In the genomic region with DNA sequence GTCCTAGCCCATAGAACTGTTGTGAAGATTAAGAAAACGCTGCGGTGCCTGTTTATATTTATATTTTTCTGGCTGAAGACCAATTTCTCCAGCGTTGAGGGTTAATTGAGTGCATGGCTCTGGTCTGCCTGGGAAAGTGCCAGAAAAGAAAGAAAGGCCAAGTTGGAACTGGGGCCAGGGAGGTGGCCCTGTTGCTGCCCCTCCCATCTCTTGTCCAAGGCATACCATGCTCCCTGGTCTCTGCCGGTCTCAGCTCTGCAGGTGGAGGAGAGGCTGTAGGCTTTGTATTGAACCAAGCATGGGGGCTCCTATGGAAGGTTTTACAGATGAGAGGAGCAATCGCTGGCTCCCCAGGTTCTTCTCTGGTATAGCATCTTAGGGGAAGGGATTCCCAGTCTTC, we compare ENCODE assay signal across 15 cellular contexts.
A peak's percentile ranks its signal among the peaks of the same experiment; 100 is the strongest.
DNase-seq lines count a peak whose midpoint lies in the region; ATAC-seq and TF ChIP-seq lines count a peak whose summit lies in the region.
"Had no signal": no experiment of that assay in that cellular context is flagged by ENCODE, and none has a peak within 500 bp of the region (broad histone marks: within the 10 kb centered on the region; RNA-seq: fewer than 3 reads in every experiment).

No MANE protein-coding gene starts in this region.

- H3K4me1 ChIP-seq in BLaER1 (peaks cover 91% of the 10 kb centered on the region), SK-N-SH (ENCODE audit: control insufficient read depth in 1 of 2, insufficient read depth in 2 of 2, low read depth in 1 of 2, low read length in 1 of 2) (peaks cover 0 to 12% of the 10 kb centered on the region in 2 experiments; a peak in 1 of 4 replicates), upper lobe of right lung (no peaks in the 10 kb centered on the region)
- peaks cover 34% of the 10 kb centered on the region for H3K4me1 ChIP-seq in CD4-positive, alpha-beta memory T cell (ENCODE audit: insufficient read depth, low read length)

- H3K27ac ChIP-seq in BLaER1 (peak overlapping the region; percentile 33), SK-N-SH (ENCODE audit: low read depth in 2 of 2, low read length in 1 of 2) (no peak overlapping the region), upper lobe of right lung (no peak overlapping the region)
- H3K27ac ChIP-seq in CD4-positive, alpha-beta memory T cell (ENCODE audit: low read depth, low read length), result no peak overlapping the region
- H3K27ac ChIP-seq: SK-N-MC had no signal

- H3K36me3 ChIP-seq in BLaER1 (no peaks in the 10 kb centered on the region), SK-N-SH (replicated peaks in 1 of 2; ENCODE audit: control insufficient read depth in 1 of 2, insufficient read depth in 2 of 2, low read length in 1 of 2) (no peaks in the 10 kb centered on the region), upper lobe of right lung (no peaks in the 10 kb centered on the region)
- H3K36me3 ChIP-seq in CD4-positive, alpha-beta memory T cell (ENCODE audit: insufficient read depth, low read length), result no peaks in the 10 kb centered on the region

- peaks cover 26 to 46% (median 34%) of the 10 kb centered on the region in 4 donors for H3K4me1 Mint-ChIP-seq in CD4-positive, alpha-beta memory T cell

- H3F3A ChIP-seq in SK-N-SH (replicated peaks; ENCODE audit: insufficient read depth), result no peaks in the 10 kb centered on the region

- H3K79me2 ChIP-seq in SK-N-SH (ENCODE audit: insufficient read depth), result no peaks in the 10 kb centered on the region

- H3K27ac Mint-ChIP-seq in CD4-positive, alpha-beta memory T cell, result peak overlapping the region in 6 of 7 donors; percentile 9 to 84 (median 48)
- H3K27ac Mint-ChIP-seq: B cell had no signal

- H3K36me3 Mint-ChIP-seq in CD4-positive, alpha-beta memory T cell, result no peaks in the 10 kb centered on the region

- no peaks in the 10 kb centered on the region for H3K27me3 Mint-ChIP-seq in CD4-positive, alpha-beta memory T cell

- no peak for TF ChIP-seq CTCF in SK-N-SH (IDR thresholded peaks at IDR 0.05)
- TF ChIP-seq CTCF in upper lobe of right lung (IDR thresholded peaks at IDR 0.05), result no peak

- no peak overlapping the region for H3K9ac ChIP-seq in BLaER1
- H3K9ac ChIP-seq in SK-N-SH, result no peak overlapping the region

- DNase-seq in CD4-positive, alpha-beta memory T cell, result no peak
- DNase-seq in SK-N-SH (peak; percentile 66), islet precursor cell (peak; percentile 40), upper lobe of right lung (no peak), NCI-H524 (lab: John Stamatoyannopoulos, UW) (no peak)
- DNase-seq in activated T-cell treated with anti-CD3 and anti-CD28 coated beads, Interleukin-2, amount 50 U/mL, for 1 hour, result no peak
- DNase-seq: Kasumi-1, NCI-H1417, NCI-H1930, NCI-H82, Right ventricle myocardium superior had no signal

- H3K4me2 ChIP-seq in BLaER1 (peak overlapping the region; percentile 94), SK-N-SH (no peak overlapping the region)

- H3K27me3 ChIP-seq in BLaER1 (no peaks in the 10 kb centered on the region), SK-N-SH (ENCODE audit: insufficient read depth) (0 out of 2 replicates have a peak, but pooled peaks cover 6% of the 10 kb centered on the region), upper lobe of right lung (peaks cover 8% of the 10 kb centered on the region)
- H3K27me3 ChIP-seq in CD4-positive, alpha-beta memory T cell (ENCODE audit: insufficient read depth, low read length), result no peaks in the 10 kb centered on the region

- 17% methylated on average over 5 of the region's 5 CpGs for WGBS in SK-N-SH (ENCODE audit: low lambda C conversion rate)

- POLR2A ChIA-PET in CD4-positive, alpha-beta memory T cell (lab: Charles Lee; ENCODE audit: partially characterized antibody), result interaction anchor here (1.6 kb wide), 1 partner anchor 10 kb away, joined by 13 read pairs; no protein-coding TSS in a partner anchor
- POLR2A ChIA-PET in SK-N-SH (lab: Yijun Ruan, JAX), result interaction anchor here (0.7 kb wide), 2 partner anchors 24 to 27 kb away, joined by 3 read pairs; no protein-coding TSS in a partner anchor

- CTCF ChIA-PET in CD4-positive, alpha-beta memory T cell (lab: Charles Lee; ENCODE audit: partially characterized antibody), result interaction anchor here (1.4 kb wide), 2 partner anchors 10 to 67 kb away, joined by 3 to 4 read pairs; no protein-coding TSS in a partner anchor
- CTCF ChIA-PET in SK-N-SH (lab: Yijun Ruan, JAX), result interaction anchor here (2.4 to 4.3 kb wide), 2 partner anchors 63 to 114 kb away, joined by 5 to 31 read pairs; no protein-coding TSS in a partner anchor

- no peak overlapping the region for H3K4me3 ChIP-seq in BLaER1
- H3K4me3 ChIP-seq in CD4-positive, alpha-beta memory T cell (ENCODE audit: low read length in 2 of 2), result no peak overlapping the region
- H3K4me3 ChIP-seq in SK-N-SH (ENCODE audit: low read depth in 2 of 2, low read length in 1 of 2), result no peak overlapping the region
- no peak overlapping the region for H3K4me3 ChIP-seq in upper lobe of right lung
- H3K4me3 ChIP-seq: SK-N-MC had no signal

- intact Hi-C loops in CD4-positive, alpha-beta memory T cell (cut with micrococcal nuclease), result no loop called here
- intact Hi-C loops in upper lobe of right lung (cut with DNase I), result no loop called here

- TF ChIP-seq EP300 in SK-N-SH (IDR thresholded peaks at IDR 0.05; ENCODE audit: borderline replicate concordance in 1 of 2, low read depth in 1 of 2, low read length in 1 of 2), result no peak

- no peak overlapping the region for H3K4me3 Mint-ChIP-seq in CD4-positive, alpha-beta memory T cell
- H3K4me3 Mint-ChIP-seq: B cell had no signal

- ATAC-seq in upper lobe of right lung, result no peak
- ATAC-seq: Panc1 had no signal

- no peak for TF ChIP-seq RAD21 in SK-N-SH (IDR thresholded peaks at IDR 0.05; ENCODE audit: low read length)

- H2AFZ ChIP-seq in SK-N-SH (ENCODE audit: low read depth), result no peak overlapping the region

- no peaks in the 10 kb centered on the region for H4K20me1 ChIP-seq in BLaER1
- no peaks in the 10 kb centered on the region for H4K20me1 ChIP-seq in SK-N-SH (ENCODE audit: insufficient read depth)

- H3K9me3 ChIP-seq in BLaER1 (no peaks in the 10 kb centered on the region), SK-N-SH (no peaks in the 10 kb centered on the region), upper lobe of right lung (no peaks in the 10 kb centered on the region)
- H3K9me3 ChIP-seq in CD4-positive, alpha-beta memory T cell (ENCODE audit: control insufficient read depth in 1 of 2, low read length in 2 of 2), result no peaks in the 10 kb centered on the region

- no peaks in the 10 kb centered on the region for H3K9me3 Mint-ChIP-seq in CD4-positive, alpha-beta memory T cell

- H3K9me2 ChIP-seq in SK-N-SH, result no peaks in the 10 kb centered on the region

TF ChIP-seq in SK-N-SH, 30 proteins besides CTCF, POLR2A, EP300 and RAD21:
- TF ChIP-seq, protein P1, sequence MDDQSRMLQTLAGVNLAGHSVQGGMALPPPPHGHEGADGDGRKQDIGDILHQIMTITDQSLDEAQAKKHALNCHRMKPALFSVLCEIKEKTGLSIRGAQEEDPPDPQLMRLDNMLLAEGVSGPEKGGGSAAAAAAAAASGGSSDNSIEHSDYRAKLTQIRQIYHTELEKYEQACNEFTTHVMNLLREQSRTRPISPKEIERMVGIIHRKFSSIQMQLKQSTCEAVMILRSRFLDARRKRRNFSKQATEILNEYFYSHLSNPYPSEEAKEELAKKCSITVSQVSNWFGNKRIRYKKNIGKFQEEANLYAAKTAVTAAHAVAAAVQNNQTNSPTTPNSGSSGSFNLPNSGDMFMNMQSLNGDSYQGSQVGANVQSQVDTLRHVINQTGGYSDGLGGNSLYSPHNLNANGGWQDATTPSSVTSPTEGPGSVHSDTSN (IDR thresholded peaks at IDR 0.05), result no peak
- peak; percentile 30 for TF ChIP-seq CHD2 (IDR thresholded peaks at IDR 0.05; ENCODE audit: low read length, partially characterized antibody)

Comparison
In these comparisons a context has a peak if more than half of its experiments do, and no peak if none do; other contexts are left out.
1. DNase-seq: peak in SK-N-SH (single experiment) and islet precursor cell (single experiment); none in CD4-positive, alpha-beta memory T cell (0 of 5), upper lobe of right lung (single experiment), NCI-H524 (0 of 2) and activated T-cell treated with anti-CD3 and anti-CD28 coated beads, Interleukin-2, amount 50 U/mL, for 1 hour (single experiment).